Comparison of ENCODE assay signal across 9 cellular contexts in genomic region chr16:86016201-86016965, GRCh38.
DNase-seq lines count a peak whose midpoint lies in the region; ATAC-seq and TF ChIP-seq lines count a peak whose summit lies in the region.
"Had no signal": no experiment of that assay in that cellular context is flagged by ENCODE, and none has a peak within 500 bp of the region (broad histone marks: within the 10 kb centered on the region; RNA-seq: fewer than 3 reads in every experiment).

No MANE protein-coding gene starts in this region.

- H3K9me3 ChIP-seq in heart right ventricle: peaks cover 0 to 13% (median 0%) of the 10 kb centered on the region in 11 donors

- WGBS in heart right ventricle, 2 donors: 48 to 50% methylated on average over 13 of the region's 13 CpGs

- H3K36me3 ChIP-seq in heart right ventricle: no peaks in the 10 kb centered on the region
- H3K36me3 ChIP-seq: SJSA1 had no signal

- H3K4me1 ChIP-seq in heart right ventricle: peaks cover 0 to 8% (median 0%) of the 10 kb centered on the region in 9 donors
- H3K4me1 ChIP-seq: SJSA1 had no signal

- in situ Hi-C loops in Caki2 (cut with HindIII; ENCODE audit: low pct_unique_long_range_greater_than_20kb, low sequenced_read_pairs): no loop called here

- ATAC-seq in heart right ventricle: peak in 6 of 8 donors; percentile 31 to 66 (median 52)
- no peak for ATAC-seq in HG03039 (IDR thresholded peaks at IDR 0.05; ENCODE audit: unreplicated experiment)
- no peak for ATAC-seq in GM19324 (IDR thresholded peaks at IDR 0.05; ENCODE audit: low FRiP score, unreplicated experiment)

- H3K27me3 ChIP-seq in heart right ventricle: peaks cover 0 to 55% (median 34%) of the 10 kb centered on the region in 7 donors
- H3K27me3 ChIP-seq: SJSA1 had no signal

- DNase-seq in Caki2 (ENCODE audit: low read depth) (peak; percentile 22), HS-27A (ENCODE audit: low read depth) (peak; percentile 3), RPMI7951 (ENCODE audit: low read depth) (peak; percentile 55), amniotic epithelial cell (ENCODE audit: low read depth) (peak; percentile 54), heart right ventricle (peak in 1 of 2 donors; percentile 46), pulmonary artery endothelial cell (ENCODE audit: low read depth, low spot score) (peak; percentile 26)

- no peak overlapping the region for H3K4me3 ChIP-seq in heart right ventricle
- H3K4me3 ChIP-seq: SJSA1 had no signal

- intact Hi-C loops in heart right ventricle (cut with DNase I): loop anchor here in 8 of 10 donors (1.0 to 2.0 kb wide), 3 partner anchors 195 to 197 kb away; no protein-coding TSS in a partner anchor

- no peak overlapping the region for H3K27ac ChIP-seq in heart right ventricle
- H3K27ac ChIP-seq: SJSA1 had no signal

- TF ChIP-seq CTCF in heart right ventricle (IDR thresholded peaks at IDR 0.05): peak; percentile 69 to 86 (median 80)

Comparison
In these comparisons a context has a peak if more than half of its experiments do, and no peak if none do; other contexts are left out.
1. ATAC-seq: peak in heart right ventricle (6 of 8); none in HG03039 (single experiment) and GM19324 (single experiment).